3 cellular contexts compared by ENCODE assay signal in genomic region chr10:93126484-93127052, GRCh38.
TF ChIP-seq lines count a peak whose summit lies in the region.

No MANE protein-coding gene starts in this region.

TF ChIP-seq in SK-N-SH, 30 proteins besides CTCF, POLR2A, EP300 and RAD21 (continued from another document and continues in another):
- TF ChIP-seq, protein P1, sequence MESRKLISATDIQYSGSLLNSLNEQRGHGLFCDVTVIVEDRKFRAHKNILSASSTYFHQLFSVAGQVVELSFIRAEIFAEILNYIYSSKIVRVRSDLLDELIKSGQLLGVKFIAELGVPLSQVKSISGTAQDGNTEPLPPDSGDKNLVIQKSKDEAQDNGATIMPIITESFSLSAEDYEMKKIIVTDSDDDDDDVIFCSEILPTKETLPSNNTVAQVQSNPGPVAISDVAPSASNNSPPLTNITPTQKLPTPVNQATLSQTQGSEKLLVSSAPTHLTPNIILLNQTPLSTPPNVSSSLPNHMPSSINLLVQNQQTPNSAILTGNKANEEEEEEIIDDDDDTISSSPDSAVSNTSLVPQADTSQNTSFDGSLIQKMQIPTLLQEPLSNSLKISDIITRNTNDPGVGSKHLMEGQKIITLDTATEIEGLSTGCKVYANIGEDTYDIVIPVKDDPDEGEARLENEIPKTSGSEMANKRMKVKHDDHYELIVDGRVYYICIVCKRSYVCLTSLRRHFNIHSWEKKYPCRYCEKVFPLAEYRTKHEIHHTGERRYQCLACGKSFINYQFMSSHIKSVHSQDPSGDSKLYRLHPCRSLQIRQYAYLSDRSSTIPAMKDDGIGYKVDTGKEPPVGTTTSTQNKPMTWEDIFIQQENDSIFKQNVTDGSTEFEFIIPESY (IDR thresholded peaks at IDR 0.05; ENCODE audit: borderline replicate concordance, low read depth), result no peak
- TF ChIP-seq MXI1 (IDR thresholded peaks at IDR 0.05; ENCODE audit: low read depth, low read length) (no peak), USF2 (IDR thresholded peaks at IDR 0.05; ENCODE audit: borderline replicate concordance, low read depth, low read length) (no peak), EZH2phosphoT487 (IDR thresholded peaks at IDR 0.05; ENCODE audit: borderline replicate concordance, low read depth) (no peak), FOXM1 (IDR thresholded peaks at IDR 0.05; ENCODE audit: low read depth) (no peak), RCOR1 (IDR thresholded peaks at IDR 0.05; ENCODE audit: low read length) (no peak)
- TF ChIP-seq, protein P2, sequence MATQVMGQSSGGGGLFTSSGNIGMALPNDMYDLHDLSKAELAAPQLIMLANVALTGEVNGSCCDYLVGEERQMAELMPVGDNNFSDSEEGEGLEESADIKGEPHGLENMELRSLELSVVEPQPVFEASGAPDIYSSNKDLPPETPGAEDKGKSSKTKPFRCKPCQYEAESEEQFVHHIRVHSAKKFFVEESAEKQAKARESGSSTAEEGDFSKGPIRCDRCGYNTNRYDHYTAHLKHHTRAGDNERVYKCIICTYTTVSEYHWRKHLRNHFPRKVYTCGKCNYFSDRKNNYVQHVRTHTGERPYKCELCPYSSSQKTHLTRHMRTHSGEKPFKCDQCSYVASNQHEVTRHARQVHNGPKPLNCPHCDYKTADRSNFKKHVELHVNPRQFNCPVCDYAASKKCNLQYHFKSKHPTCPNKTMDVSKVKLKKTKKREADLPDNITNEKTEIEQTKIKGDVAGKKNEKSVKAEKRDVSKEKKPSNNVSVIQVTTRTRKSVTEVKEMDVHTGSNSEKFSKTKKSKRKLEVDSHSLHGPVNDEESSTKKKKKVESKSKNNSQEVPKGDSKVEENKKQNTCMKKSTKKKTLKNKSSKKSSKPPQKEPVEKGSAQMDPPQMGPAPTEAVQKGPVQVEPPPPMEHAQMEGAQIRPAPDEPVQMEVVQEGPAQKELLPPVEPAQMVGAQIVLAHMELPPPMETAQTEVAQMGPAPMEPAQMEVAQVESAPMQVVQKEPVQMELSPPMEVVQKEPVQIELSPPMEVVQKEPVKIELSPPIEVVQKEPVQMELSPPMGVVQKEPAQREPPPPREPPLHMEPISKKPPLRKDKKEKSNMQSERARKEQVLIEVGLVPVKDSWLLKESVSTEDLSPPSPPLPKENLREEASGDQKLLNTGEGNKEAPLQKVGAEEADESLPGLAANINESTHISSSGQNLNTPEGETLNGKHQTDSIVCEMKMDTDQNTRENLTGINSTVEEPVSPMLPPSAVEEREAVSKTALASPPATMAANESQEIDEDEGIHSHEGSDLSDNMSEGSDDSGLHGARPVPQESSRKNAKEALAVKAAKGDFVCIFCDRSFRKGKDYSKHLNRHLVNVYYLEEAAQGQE (IDR thresholded peaks at IDR 0.05; ENCODE audit: low read depth, low read length), result no peak
- TF ChIP-seq, protein P3, sequence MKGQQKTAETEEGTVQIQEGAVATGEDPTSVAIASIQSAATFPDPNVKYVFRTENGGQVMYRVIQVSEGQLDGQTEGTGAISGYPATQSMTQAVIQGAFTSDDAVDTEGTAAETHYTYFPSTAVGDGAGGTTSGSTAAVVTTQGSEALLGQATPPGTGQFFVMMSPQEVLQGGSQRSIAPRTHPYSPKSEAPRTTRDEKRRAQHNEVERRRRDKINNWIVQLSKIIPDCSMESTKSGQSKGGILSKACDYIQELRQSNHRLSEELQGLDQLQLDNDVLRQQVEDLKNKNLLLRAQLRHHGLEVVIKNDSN (IDR thresholded peaks at IDR 0.05; ENCODE audit: borderline replicate concordance, low read depth), result no peak

TF ChIP-seq in SK-N-SH treated with all-trans-retinoic acid at 6 μM for 48 hours, 23 proteins besides CTCF, POLR2A, EP300 and RAD21 (continued from another document and continues in another):
- TF ChIP-seq CREB5 (CRISPR knock-in tag; IDR thresholded peaks at IDR 0.05; ENCODE audit: low read depth) (no peak), GLIS3 (CRISPR knock-in tag; IDR thresholded peaks at IDR 0.05) (no peak), ZC3H10 (CRISPR knock-in tag; IDR thresholded peaks at IDR 0.05) (no peak), TSHZ2 (CRISPR knock-in tag; IDR thresholded peaks at IDR 0.05) (no peak), TOX (CRISPR knock-in tag; IDR thresholded peaks at IDR 0.05; ENCODE audit: borderline replicate concordance) (no peak), BACH2 (CRISPR knock-in tag; IDR thresholded peaks at IDR 0.05; ENCODE audit: borderline replicate concordance) (no peak), ZFP3 (CRISPR knock-in tag; IDR thresholded peaks at IDR 0.05) (no peak), PATZ1 (CRISPR knock-in tag; IDR thresholded peaks at IDR 0.05; ENCODE audit: borderline replicate concordance) (no peak), ISL1 (CRISPR knock-in tag; IDR thresholded peaks at IDR 0.05) (no peak), POU6F1 (CRISPR knock-in tag; IDR thresholded peaks at IDR 0.05; ENCODE audit: borderline replicate concordance, low read depth) (no peak)

TF ChIP-seq in H1, 55 proteins besides CTCF, POLR2A, EP300 and RAD21 (continued from another document):
- TF ChIP-seq TEAD4 (IDR thresholded peaks at IDR 0.05; ENCODE audit: low read depth, low read length) (peak; percentile 86), SP2 (IDR thresholded peaks at IDR 0.05; ENCODE audit: low read length) (no peak)
